ENCODE assay signal across 8 cellular contexts in the genomic region with DNA sequence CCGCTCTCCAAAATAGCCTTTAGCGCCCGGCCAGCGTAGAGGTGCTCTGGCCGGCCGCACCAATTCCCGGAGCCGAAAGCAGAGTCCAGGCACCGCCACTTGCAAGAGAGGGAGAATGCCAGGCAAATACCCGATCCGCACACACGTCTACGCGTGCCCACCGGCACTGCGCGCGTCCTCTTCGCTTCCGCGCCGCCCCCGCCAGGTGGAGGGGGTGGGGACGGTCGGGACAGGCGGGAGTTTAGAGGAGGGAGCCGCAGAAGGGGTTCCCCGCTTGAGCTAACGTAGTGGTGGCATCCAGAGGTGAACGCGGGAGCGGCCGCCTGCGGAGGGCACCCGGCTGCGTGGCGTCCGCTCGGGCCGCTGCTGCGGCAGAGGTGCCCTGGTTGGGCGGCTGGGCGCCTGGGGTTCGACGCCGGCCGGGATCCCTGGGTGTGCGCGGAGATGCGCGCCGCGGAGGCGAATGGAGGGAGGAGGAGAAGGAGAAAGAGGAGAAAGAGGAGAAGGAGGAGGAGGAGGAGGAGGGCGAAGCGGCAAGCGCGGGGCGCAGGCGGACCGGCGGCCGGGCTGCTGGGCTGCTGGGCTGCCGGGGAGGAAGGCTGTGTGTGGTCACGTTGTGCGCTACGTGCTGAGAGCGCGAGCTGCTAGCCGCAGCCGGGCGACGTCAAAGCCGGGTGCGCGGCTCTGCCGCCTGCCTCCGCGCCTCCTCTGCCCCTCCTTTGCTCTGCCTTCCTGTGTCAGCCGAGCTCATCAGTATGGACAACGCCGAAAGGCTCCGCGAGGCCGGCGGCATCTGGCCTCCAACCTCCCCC. TPM values are rescaled to one million over a fixed set of nuclear protein-coding genes. Genes with fewer than 3 reads are reported as not detected.
DNase-seq lines count a peak whose midpoint lies in the region; ATAC-seq, FAIRE-seq and TF ChIP-seq lines count a peak whose summit lies in the region.
"Had no signal": no experiment of that assay in that cellular context is flagged by ENCODE, and none has a peak within 500 bp of the region (broad histone marks: within the 10 kb centered on the region; RNA-seq: fewer than 3 reads in every experiment).

A gene (minus strand): TSS at position 117 of the 812 bp plus-strand sequence.

- no peak within 1 kb of the TSS for H3K9ac ChIP-seq in GM23248
- no peak within 1 kb of the TSS for H3K9ac ChIP-seq in endothelial cell of umbilical vein (replicated peaks; ENCODE audit: extremely low read depth, insufficient read depth, low read length)

- POLR2A ChIA-PET in endothelial cell of umbilical vein (lab: Charles Lee): no interaction called here

- H3K9me1 ChIP-seq in endothelial cell of umbilical vein (replicated peaks; ENCODE audit: control insufficient read depth, extremely low read depth, insufficient read depth, low read length): no peaks in the 10 kb centered on the region

- no peaks in the 10 kb centered on the region for H3K9me2 ChIP-seq in GM23248 (ENCODE audit: insufficient read depth)

- H4K20me1 ChIP-seq in GM23248 (ENCODE audit: insufficient read depth) (no peaks in the 10 kb centered on the region), endothelial cell of umbilical vein (replicated peaks; ENCODE audit: control insufficient read depth, extremely low read depth, insufficient read depth, low read length) (no peaks in the 10 kb centered on the region)

- in situ Hi-C loops in GM23248 (cut with MboI): no loop called here

- H3K9me3 ChIP-seq in GM23248 (ENCODE audit: low read depth) (no peaks in the 10 kb centered on the region), endothelial cell of umbilical vein (replicated peaks; ENCODE audit: control insufficient read depth, insufficient read depth, low read length) (no peaks in the 10 kb centered on the region)

- ATAC-seq in GM21526 (IDR thresholded peaks at IDR 0.05; ENCODE audit: low FRiP score, unreplicated experiment): no peak

- intact Hi-C loops in endothelial cell of umbilical vein (cut with micrococcal nuclease): no loop called here

- H3K79me2 ChIP-seq in GM23248 (ENCODE audit: insufficient read depth) (no peaks in the 10 kb centered on the region), endothelial cell of umbilical vein (ENCODE audit: control insufficient read depth, insufficient read depth, low read length) (no peaks in the 10 kb centered on the region)

- dilution Hi-C loops in endothelial cell of umbilical vein (cut with MboI; ENCODE audit: extremely low pct_ligation_motif_present, low sequenced_read_pairs): no loop called here

- H3K4me2 ChIP-seq in GM23248 (ENCODE audit: unreplicated experiment) (peak within 1 kb of the TSS; percentile 28), endothelial cell of umbilical vein (ENCODE audit: insufficient read depth, low read length) (peak within 1 kb of the TSS; percentile 36)

- H3F3A ChIP-seq in GM23248 (ENCODE audit: insufficient read depth): no peaks in the 10 kb centered on the region

- H3K4me1 ChIP-seq in GM23248 (ENCODE audit: insufficient read depth): no peaks in the 10 kb centered on the region
- peaks cover 3% of the 10 kb centered on the region for H3K4me1 ChIP-seq in endothelial cell of umbilical vein (ENCODE audit: control insufficient read depth, extremely low read depth, insufficient read depth, low read length)

- H3K4me3 ChIP-seq in GM23248 (0 out of 2 replicates have a peak within 1 kb of the TSS, but pooled peaks have one; percentile 7), endothelial cell of umbilical vein (replicated peaks in 1 of 3; ENCODE audit: insufficient read depth in 1 of 3, low read depth in 1 of 3, low read length in 3 of 3) (peak within 1 kb of the TSS in 1 of 3 experiments; percentile 2)

- H3K27ac ChIP-seq in GM23248 (no peak within 1 kb of the TSS), endothelial cell of umbilical vein (ENCODE audit: insufficient read depth, low read depth, low read length) (no peak within 1 kb of the TSS)

- FAIRE-seq in endothelial cell of umbilical vein (lab: Jason Lieb, UNC): no peak

- WGBS in GM23248 (ENCODE audit: low coverage in 1 of 2, low lambda C conversion rate in 2 of 2, missing lambda C conversion rate in 2 of 2), 2 experiments: 5% methylated on average over 54 to 82 of the region's 86 CpGs

- TF ChIP-seq POLR2A in endothelial cell of umbilical vein (IDR thresholded peaks at IDR 0.05; ENCODE audit: low read depth, low read length): no peak

- H2AFZ ChIP-seq in GM23248 (no peak within 1 kb of the TSS), endothelial cell of umbilical vein (ENCODE audit: low read depth, low read length) (no peak within 1 kb of the TSS)

- CTCF ChIA-PET in endothelial cell of umbilical vein (lab: Charles Lee): interaction anchor here (1.0 kb wide), 1 partner anchor 1978 kb away, joined by 3 read pairs; no protein-coding TSS in a partner anchor

- H3K27me3 ChIP-seq in GM23248 (replicated peaks; ENCODE audit: insufficient read depth): peaks cover 33% of the 10 kb centered on the region
- peaks cover 27 to 35% of the 10 kb centered on the region in 2 experiments for H3K27me3 ChIP-seq in endothelial cell of umbilical vein (ENCODE audit: control insufficient read depth in 2 of 2, insufficient read depth in 2 of 2, low read length in 2 of 2)

- TF ChIP-seq CTCF in endothelial cell of umbilical vein (IDR thresholded peaks at IDR 0.05; ENCODE audit: extremely low read depth in 1 of 2, insufficient read depth in 1 of 2, low read depth in 1 of 2, low read length in 2 of 2): no peak

- H3K36me3 ChIP-seq in GM23248 (ENCODE audit: low read depth) (no peaks in the 10 kb centered on the region), endothelial cell of umbilical vein (ENCODE audit: control insufficient read depth in 2 of 2, extremely low read depth in 1 of 2, insufficient read depth in 2 of 2, low read length in 2 of 2) (no peaks in the 10 kb centered on the region)

- peak; percentile 29 for DNase-seq in GM23248
- peak; percentile 70 for DNase-seq in NCI-H226
- DNase-seq in endothelial cell of umbilical vein (ENCODE audit: low read depth, low spot score): no peak
- peak; percentile 50 for DNase-seq in occipital lobe (lab: John Stamatoyannopoulos, UW)
- DNase-seq in NAMALWA (ENCODE audit: low spot score): no peak
- DNase-seq in 8988T: no peak

- BruUV-seq in endothelial cell of umbilical vein (replicated peaks; lab: Mats Ljungman, UMichigan): no TSS peak

TF ChIP-seq in endothelial cell of umbilical vein, 7 proteins besides CTCF, POLR2A, EP300 and RAD21:
- TF ChIP-seq EZH2 (IDR thresholded peaks at IDR 0.05; ENCODE audit: borderline replicate concordance, low read depth, low read length, severe bottlenecking) (no peak), GATA2 (IDR thresholded peaks at IDR 0.05; ENCODE audit: insufficient read depth, insufficient read length, low read depth, low read length) (no peak)
- TF ChIP-seq, protein P1, sequence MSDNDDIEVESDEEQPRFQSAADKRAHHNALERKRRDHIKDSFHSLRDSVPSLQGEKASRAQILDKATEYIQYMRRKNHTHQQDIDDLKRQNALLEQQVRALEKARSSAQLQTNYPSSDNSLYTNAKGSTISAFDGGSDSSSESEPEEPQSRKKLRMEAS (IDR thresholded peaks at IDR 0.05; ENCODE audit: insufficient read depth, insufficient read length): no peak

RNA-seq across cellular contexts. Expression of the gene that starts here (rescaled TPM):
- not detected in 2 replicates for total RNA-seq in GM23248 (2014; rRNA removed; shearing (Covaris generic))
- polyA plus RNA-seq in GM23248 (2016; fragmentation: Nextera tagmentation; extraction: Ambion mirVana): not detected in 2 replicates
- not detected in 2 replicates for total RNA-seq in endothelial cell of umbilical vein
- not detected in 2 replicates for polyA plus RNA-seq in endothelial cell of umbilical vein
- polyA plus RNA-seq in endothelial cell of umbilical vein (2011; cell fraction: cytosol; rRNA removed): not detected in 2 replicates
- polyA plus RNA-seq in endothelial cell of umbilical vein (2011; cell fraction: nucleus; rRNA removed): not detected in 2 replicates
- not detected in 2 replicates for polyA plus RNA-seq in endothelial cell of umbilical vein (2012)
- not detected in 2 replicates for polyA minus RNA-seq in endothelial cell of umbilical vein
- not detected for polyA minus RNA-seq in endothelial cell of umbilical vein (2011; cell fraction: cytosol; rRNA and poly(A)+ RNA removed)
- polyA minus RNA-seq in endothelial cell of umbilical vein (2011; cell fraction: nucleus; rRNA and poly(A)+ RNA removed): not detected in 2 replicates
- 61.9 TPM for total RNA-seq in occipital lobe
- polyA plus RNA-seq: IgD-negative memory B cell had no signal

Comparison
In these comparisons a context has a peak if more than half of its experiments do, and no peak if none do; other contexts are left out.
1. RNA of the gene that starts here (total RNA-seq): 61.9 TPM in occipital lobe (single experiment); not detected in GM23248 and not detected in endothelial cell of umbilical vein; every median in the first group is over 10 times any median in the second.
2. Peak in DNase-seq, H3K4me3 ChIP-seq and H3K4me2 ChIP-seq in GM23248; RNA of the gene not detected or under 1 TPM.
3. DNase-seq: peak in NCI-H226 (single experiment) and occipital lobe (single experiment); none in endothelial cell of umbilical vein (single experiment), NAMALWA (single experiment) and 8988T (single experiment).